24 cellular contexts compared by ENCODE assay signal in genomic region chr12:82529954-82530353, GRCh38.
"Had no signal": no experiment of that assay in that cellular context is flagged by ENCODE, and none has a peak within 500 bp of the region (broad histone marks: within the 10 kb centered on the region; RNA-seq: fewer than 3 reads in every experiment).

No MANE protein-coding gene starts in this region.

- H3K4me1 ChIP-seq: colonic mucosa, esophagus squamous epithelium, foreskin keratinocyte, gastrocnemius medialis, heart left ventricle, heart right ventricle had no signal

- H3K27ac ChIP-seq: colonic mucosa, coronary artery, epithelial cell of prostate, esophagus muscularis mucosa, esophagus squamous epithelium, foreskin keratinocyte, gastrocnemius medialis, gastroesophageal sphincter, heart left ventricle, heart right ventricle had no signal

- H3K9me3 ChIP-seq: colonic mucosa, esophagus muscularis mucosa, esophagus squamous epithelium, gastrocnemius medialis, gastroesophageal sphincter had no signal

- ATAC-seq: effector memory CD8-positive, alpha-beta T cell; esophagus mucosa; foreskin keratinocyte; gastrocnemius medialis; gastroesophageal sphincter; heart left ventricle; heart right ventricle had no signal

- H3K4me3 ChIP-seq: colonic mucosa, coronary artery, esophagus muscularis mucosa, gastrocnemius medialis, gastroesophageal sphincter, heart left ventricle, heart right ventricle had no signal

- H3K27me3 ChIP-seq: colonic mucosa, dorsolateral prefrontal cortex, esophagus muscularis mucosa, esophagus squamous epithelium, foreskin keratinocyte, gastrocnemius medialis, gastroesophageal sphincter, heart left ventricle had no signal

- H3K36me3 ChIP-seq: colonic mucosa, esophagus muscularis mucosa, esophagus squamous epithelium, gastrocnemius medialis, gastroesophageal sphincter, heart left ventricle, heart right ventricle had no signal

- DNase-seq: colonic mucosa; cortex of kidney; dermis blood vessel endothelial cell; dorsolateral prefrontal cortex; effector CD4-positive, alpha-beta T cell; effector CD8-positive, alpha-beta T cell; effector memory CD4-positive, alpha-beta T cell; effector memory CD8-positive, alpha-beta T cell; endodermal cell; erythroblast; esophagus squamous epithelium; foreskin fibroblast; foreskin keratinocyte; foreskin melanocyte; gastrocnemius medialis; glutamatergic neuron; head of caudate nucleus; heart left ventricle; heart right ventricle had no signal
